Comparison of ENCODE assay signal across 21 cellular contexts in the genomic region with DNA sequence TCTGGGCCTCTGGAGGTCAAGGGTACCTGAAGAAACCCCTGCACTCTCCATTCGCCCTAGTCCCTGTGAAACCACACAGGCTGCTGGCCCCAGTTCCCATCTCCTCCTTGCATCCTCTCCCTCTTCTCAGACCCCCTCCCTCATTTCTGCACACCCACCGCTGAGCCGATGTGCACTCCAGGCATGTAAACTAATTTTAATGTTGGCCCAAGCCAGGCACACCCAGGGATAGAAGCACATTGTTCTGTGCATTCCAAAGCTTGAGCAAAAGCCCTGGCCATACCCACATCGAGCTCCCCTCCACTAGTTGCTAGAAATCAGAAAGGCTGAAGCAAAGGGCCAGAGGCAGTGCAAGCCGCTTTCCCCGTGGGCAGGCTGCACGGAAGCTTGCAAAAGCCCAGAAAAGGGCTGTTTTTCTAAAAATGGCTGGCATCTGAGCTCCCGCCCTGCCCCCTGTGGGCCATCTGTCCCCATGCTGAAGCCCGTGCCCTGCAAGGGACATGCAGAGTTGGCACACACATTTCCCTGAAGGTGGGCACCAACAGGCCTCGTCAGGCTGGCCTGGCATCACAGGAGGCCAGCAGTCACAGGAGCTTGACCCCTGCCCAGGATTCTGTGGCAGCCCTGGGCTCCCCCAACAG.
DNase-seq lines count a peak whose midpoint lies in the region; ATAC-seq, FAIRE-seq and TF ChIP-seq lines count a peak whose summit lies in the region.
"Had no signal": no experiment of that assay in that cellular context is flagged by ENCODE, and none has a peak within 500 bp of the region (broad histone marks: within the 10 kb centered on the region; RNA-seq: fewer than 3 reads in every experiment).

No MANE protein-coding gene starts in this region.

- DNase-seq in CD14-positive monocyte (ENCODE audit: low spot score) (no peak), cerebellar cortex (ENCODE audit: low spot score) (peak; percentile 82), kidney (peak; percentile 50), thyroid gland (no peak), AG20443 (ENCODE audit: low spot score) (no peak), GM19240 (ENCODE audit: insufficient read length, low spot score) (no peak)
- DNase-seq: activated B cell treated with CpG ODN at 0.5 μM for 24 hours; activated effector memory CD4-positive, alpha-beta T cell treated with anti-CD3 and anti-CD28 coated beads, Interleukin-2, amount 50 U/mL, for 16 hours; AML-193; erythroblast; NCI-H1048; NCI-H2227 treated with DMSO at 0.1 percent for 48 hours; ovary; RPMI8226; T-helper 1 cell had no signal

- TF ChIP-seq CTCF in CD14-positive monocyte (IDR thresholded peaks at IDR 0.05): peak; percentile 27
- TF ChIP-seq CTCF in Loucy (conservative IDR thresholded peaks at IDR 0.05; ENCODE audit: low read length): peak; percentile 40
- TF ChIP-seq CTCF in kidney (IDR thresholded peaks at IDR 0.05; ENCODE audit: borderline replicate concordance, extremely low read depth, insufficient read depth): no peak
- no peak for TF ChIP-seq CTCF in thyroid gland (IDR thresholded peaks at IDR 0.05)

- no peak for ATAC-seq in GM21515 (IDR thresholded peaks at IDR 0.05; ENCODE audit: unreplicated experiment)

- H3K36me3 Mint-ChIP-seq in CD14-positive monocyte: peaks cover 40 to 46% of the 10 kb centered on the region in 2 donors

- no peak for TF ChIP-seq POLR2A in thyroid gland (IDR thresholded peaks at IDR 0.05)

- WGBS in thyroid gland, 2 donors: 82 to 95% methylated on average over 8 to 10 of the region's 10 CpGs

- no peaks in the 10 kb centered on the region for H3K9me2 ChIP-seq in Loucy (replicated peaks; ENCODE audit: low read depth, low read length)

- peaks cover 0 to 5% (median 0%) of the 10 kb centered on the region in 7 donors for H3K9me3 Mint-ChIP-seq in CD14-positive monocyte

- H3K27me3 Mint-ChIP-seq in CD14-positive monocyte (ENCODE audit: low read depth in 3 of 3): peaks cover 0 to 5% (median 2%) of the 10 kb centered on the region in 3 donors

- H3K9me3 ChIP-seq in Loucy (ENCODE audit: insufficient read depth, low read depth, low read length): no peaks in the 10 kb centered on the region
- no peaks in the 10 kb centered on the region for H3K9me3 ChIP-seq in kidney (ENCODE audit: control insufficient read depth in 1 of 2, low read length in 2 of 2)
- no peaks in the 10 kb centered on the region for H3K9me3 ChIP-seq in thyroid gland
- H3K9me3 ChIP-seq: ovary had no signal

- FAIRE-seq in kidney (lab: Jason Lieb, UNC): no peak
- FAIRE-seq: D721Med, GM18507 had no signal

- H3K27me3 ChIP-seq in Loucy (ENCODE audit: insufficient read depth, low read length, poor library complexity, severe bottlenecking) (no peaks in the 10 kb centered on the region), thyroid gland (no peaks in the 10 kb centered on the region)
- H3K27me3 ChIP-seq: hepatocyte, ovary had no signal

- H4K20me1 ChIP-seq in Loucy (ENCODE audit: insufficient read depth, low read length, poor library complexity, severe bottlenecking): no peaks in the 10 kb centered on the region

- H2AFZ ChIP-seq in Loucy (ENCODE audit: low read length): no peak overlapping the region
- H2AFZ ChIP-seq: hepatocyte had no signal

- H3F3A ChIP-seq in Loucy (ENCODE audit: low read depth): no peaks in the 10 kb centered on the region

- peaks cover 7% of the 10 kb centered on the region; the same call in 1 of the 2 replicates for H3K36me3 ChIP-seq in Loucy (ENCODE audit: insufficient read depth, low read length)
- H3K36me3 ChIP-seq in kidney (ENCODE audit: control insufficient read depth in 1 of 2, insufficient read depth in 2 of 2, low read length in 2 of 2): peaks cover 0 to 3% of the 10 kb centered on the region in 2 donors
- H3K36me3 ChIP-seq in thyroid gland: no peaks in the 10 kb centered on the region
- H3K36me3 ChIP-seq: ovary had no signal

- H3K4me3 ChIP-seq in Loucy (ENCODE audit: low read length, poor library complexity, severe bottlenecking) (no peak overlapping the region), kidney (ENCODE audit: low read length in 2 of 2) (no peak overlapping the region), thyroid gland (replicated peaks in 1 of 3) (no peak overlapping the region)
- H3K4me3 ChIP-seq: hepatocyte, ovary, smooth muscle cell had no signal

- peaks cover 19% of the 10 kb centered on the region for H3K4me1 Mint-ChIP-seq in CD14-positive monocyte
- H3K4me1 Mint-ChIP-seq: activated B cell treated with CpG ODN at 0.5 μM for 24 hours had no signal

- no peak overlapping the region for H3K27ac ChIP-seq in kidney (ENCODE audit: low read depth in 2 of 2, low read length in 2 of 2)
- no peak overlapping the region for H3K27ac ChIP-seq in thyroid gland
- H3K27ac ChIP-seq: hepatocyte, ovary had no signal

- no peak overlapping the region for H3K9ac ChIP-seq in Loucy (ENCODE audit: low read depth, low read length, poor library complexity, severe bottlenecking)
- H3K9ac ChIP-seq in kidney (ENCODE audit: low read length in 2 of 2): no peak overlapping the region

- H3K4me1 ChIP-seq in Loucy (ENCODE audit: insufficient read depth, low read length, poor library complexity, severe bottlenecking) (peaks cover 30% of the 10 kb centered on the region), kidney (ENCODE audit: control insufficient read depth in 1 of 2, insufficient read depth in 1 of 2, low read depth in 1 of 2, low read length in 2 of 2) (no peaks in the 10 kb centered on the region), thyroid gland (peaks cover 5 to 6% of the 10 kb centered on the region in 2 donors)

- H3K4me2 ChIP-seq in Loucy (ENCODE audit: low read depth, low read length, poor library complexity, severe bottlenecking): no peak overlapping the region
- H3K4me2 ChIP-seq: hepatocyte, smooth muscle cell had no signal

- intact Hi-C loops in CD14-positive monocyte (cut with micrococcal nuclease): loop anchor here in 1 of 2 donors (10.0 kb wide), 1 partner anchor 64 kb away; no protein-coding TSS in a partner anchor
- intact Hi-C loops in kidney (cut with DNase I): no loop called here
- intact Hi-C loops in thyroid gland (cut with DNase I): no loop called here

- no peak overlapping the region for H3K27ac Mint-ChIP-seq in CD14-positive monocyte
- H3K27ac Mint-ChIP-seq: activated B cell treated with CpG ODN at 0.5 μM for 24 hours had no signal

- no peak overlapping the region for H3K4me3 Mint-ChIP-seq in CD14-positive monocyte
- H3K4me3 Mint-ChIP-seq: activated B cell treated with CpG ODN at 0.5 μM for 24 hours had no signal

- H3K79me2 ChIP-seq in Loucy (ENCODE audit: insufficient read depth, low read length): no peaks in the 10 kb centered on the region

Comparison
In these comparisons a context has a peak if more than half of its experiments do, and no peak if none do; other contexts are left out.
1. DNase-seq: peak in cerebellar cortex (single experiment) and kidney (single experiment); none in CD14-positive monocyte (single experiment), thyroid gland (0 of 2), AG20443 (single experiment) and GM19240 (single experiment).
2. CTCF ChIP-seq: peak in CD14-positive monocyte (single experiment) and Loucy (single experiment); none in kidney (single experiment) and thyroid gland (0 of 6).